ENCODE assay signal across 8 cellular contexts in the genomic region with DNA sequence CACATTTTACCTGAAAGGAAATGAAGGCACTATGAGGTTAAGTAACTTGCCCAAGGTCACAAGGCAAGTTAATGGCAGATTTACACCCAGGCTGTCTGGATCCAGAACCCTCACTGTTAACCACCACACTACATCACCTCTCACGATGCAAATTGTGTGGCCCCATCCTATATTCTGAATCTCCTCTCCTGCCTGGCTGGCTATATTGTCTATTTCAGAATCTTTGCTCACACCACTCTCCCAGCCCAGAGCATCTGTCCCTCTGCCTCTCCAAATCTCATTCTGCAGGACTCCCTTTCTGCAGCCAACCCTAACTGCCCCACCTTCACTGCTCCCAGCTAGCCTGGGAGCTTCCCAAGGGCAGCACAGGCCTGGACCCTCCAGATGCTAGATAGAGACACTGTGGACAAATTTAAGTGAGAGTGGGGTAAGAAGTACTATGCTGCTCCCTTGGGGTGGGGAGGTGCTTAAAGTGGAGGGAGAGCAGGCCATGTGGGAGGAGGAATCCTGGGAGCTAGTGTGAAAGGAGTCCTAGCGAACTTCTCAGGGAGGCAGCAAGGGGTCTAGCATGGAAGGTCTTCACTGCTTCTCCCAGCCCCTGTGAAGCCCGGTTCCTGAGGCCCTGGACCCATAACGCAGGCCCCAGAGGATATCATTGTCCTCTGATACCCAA. TPM values are rescaled to one million over a fixed set of nuclear protein-coding genes. Genes with fewer than 3 reads are reported as not detected.
A peak's percentile ranks its signal among the peaks of the same experiment; 100 is the strongest.
DNase-seq lines count a peak whose midpoint lies in the region; ATAC-seq and TF ChIP-seq lines count a peak whose summit lies in the region.

No MANE protein-coding gene starts in this region.

- peak overlapping the region; percentile 93 for H2AFZ ChIP-seq in DND-41 (ENCODE audit: low read depth, low read length)

- TF ChIP-seq CTCF in DND-41 (IDR thresholded peaks at IDR 0.05; ENCODE audit: borderline replicate concordance, extremely low read depth, low read length, poor library complexity, severe bottlenecking) (peak; percentile 4), body of pancreas (IDR thresholded peaks at IDR 0.05) (no peak), tibial artery (IDR thresholded peaks at IDR 0.05) (no peak)

- H3K27ac ChIP-seq in DND-41 (ENCODE audit: low read length) = peak overlapping the region; percentile 92
- peak overlapping the region; percentile 60 to 76 (median 70) for H3K27ac ChIP-seq in body of pancreas
- peak overlapping the region; percentile 84 to 88 for H3K27ac ChIP-seq in tibial artery

- H3K36me3 ChIP-seq in DND-41 (ENCODE audit: insufficient read depth, low read length) = peaks cover 7% of the 10 kb centered on the region
- H3K36me3 ChIP-seq in body of pancreas (replicated peaks in 1 of 2; ENCODE audit: insufficient read depth in 1 of 2, low read depth in 2 of 2) = no peaks in the 10 kb centered on the region
- peaks cover 0 to 8% (median 0%) of the 10 kb centered on the region in 3 donors for H3K36me3 ChIP-seq in tibial artery

- no peaks in the 10 kb centered on the region for H3K9me3 ChIP-seq in DND-41 (ENCODE audit: insufficient read depth, low read length, severe bottlenecking)
- H3K9me3 ChIP-seq in body of pancreas = no peaks in the 10 kb centered on the region
- no peaks in the 10 kb centered on the region for H3K9me3 ChIP-seq in tibial artery

- peaks cover 29% of the 10 kb centered on the region for H3K79me2 ChIP-seq in DND-41 (ENCODE audit: insufficient read depth, low read length)

- H3K4me1 ChIP-seq in DND-41 (ENCODE audit: insufficient read depth, low read length) = peaks cover 52% of the 10 kb centered on the region
- H3K4me1 ChIP-seq in body of pancreas = peaks cover 15% of the 10 kb centered on the region
- H3K4me1 ChIP-seq in tibial artery = peaks cover 0 to 24% (median 20%) of the 10 kb centered on the region in 4 donors

- TF ChIP-seq POLR2A in body of pancreas (IDR thresholded peaks at IDR 0.05) = no peak

- intact Hi-C loops in body of pancreas (cut with DNase I) = no loop called here
- intact Hi-C loops in left colon (cut with DNase I, micrococcal nuclease) = no loop called here
- intact Hi-C loops in tibial artery (cut with DNase I; ENCODE audit: low total_unique reads) = no loop called here

- no peaks in the 10 kb centered on the region; the same call in 1 of the 2 replicates for H4K20me1 ChIP-seq in DND-41 (ENCODE audit: insufficient read depth, low read length)

- DNase-seq in DND-41 (no peak), LoVo (ENCODE audit: low spot score) (peak; percentile 8), body of pancreas (no peak), left colon (no peak), tibial artery (no peak), putamen (ENCODE audit: low spot score) (no peak), mesenteric fat pad (ENCODE audit: low spot score) (no peak)

- ATAC-seq in DND-41 (ENCODE audit: insufficient read depth, low read depth) (peak; percentile 3), body of pancreas (peak; percentile 1), left colon (peak; percentile 19), GM18511 (IDR thresholded peaks at IDR 0.05; ENCODE audit: unreplicated experiment) (no peak)

- H3K4me2 ChIP-seq in DND-41 (ENCODE audit: insufficient read depth, low read length) = peak overlapping the region; percentile 97

- H3K27me3 ChIP-seq in DND-41 (ENCODE audit: insufficient read depth, low read length, poor library complexity) (no peaks in the 10 kb centered on the region), body of pancreas (no peaks in the 10 kb centered on the region), tibial artery (peaks cover 0 to 30% of the 10 kb centered on the region in 2 donors)

- H3K9ac ChIP-seq in DND-41 (ENCODE audit: low read depth, low read length) = peak overlapping the region; percentile 90

- WGBS in body of pancreas, 2 donors = 11 to 16% methylated on average over 4 of the region's 4 CpGs

- H3K4me3 ChIP-seq in DND-41 (ENCODE audit: low read depth in 1 of 2, low read length in 2 of 2) (peak overlapping the region; percentile 61 to 96), body of pancreas (peak overlapping the region; percentile 42 to 79), tibial artery (peak overlapping the region; percentile 92 to 96)

RNA-seq across cellular contexts. Expression of a gene that starts 0.8 kb away (rescaled TPM):
- total RNA-seq in body of pancreas (10 to 100 TPM; 30.3 to 35.5 TPM), left colon (10 to 100 TPM; 25.4 to 27.8 TPM), mesenteric fat pad (42.4 TPM)

RNA-seq across cellular contexts. Expression of a gene that starts 11.0 kb away (rescaled TPM):
- total RNA-seq in body of pancreas = 10 to 100 TPM; 12.7 to 38.6 TPM
- total RNA-seq in left colon = 10 to 100 TPM; 22.5 to 27.8 TPM
- 15.4 TPM for total RNA-seq in mesenteric fat pad

RNA-seq across cellular contexts. Expression of a gene that starts 13.0 kb away (rescaled TPM):
- total RNA-seq in body of pancreas (1 to 10 TPM; 2.6 to 5.3 TPM), left colon (10 to 100 TPM in 1 of 2 donors, 1 to 10 TPM in 1; 4.1 to 26.1 TPM), mesenteric fat pad (not detected)

RNA-seq across cellular contexts. Expression of a gene that starts 19.8 kb away (rescaled TPM):
- total RNA-seq in body of pancreas = 1 to 10 TPM in 1 of 2 donors, under 1 TPM in 1; 0.66 to 4.2 TPM
- total RNA-seq in left colon = 1 to 10 TPM; 2.1 to 2.2 TPM
- 0.22 TPM for total RNA-seq in mesenteric fat pad

RNA-seq across cellular contexts. Expression of a gene that starts 36.1 kb away (rescaled TPM):
- total RNA-seq in body of pancreas (10 to 100 TPM; 17.9 to 30.0 TPM), left colon (10 to 100 TPM; 17.0 to 37.6 TPM), mesenteric fat pad (43.0 TPM)
